13 cellular contexts compared by ENCODE assay signal in the genomic region with DNA sequence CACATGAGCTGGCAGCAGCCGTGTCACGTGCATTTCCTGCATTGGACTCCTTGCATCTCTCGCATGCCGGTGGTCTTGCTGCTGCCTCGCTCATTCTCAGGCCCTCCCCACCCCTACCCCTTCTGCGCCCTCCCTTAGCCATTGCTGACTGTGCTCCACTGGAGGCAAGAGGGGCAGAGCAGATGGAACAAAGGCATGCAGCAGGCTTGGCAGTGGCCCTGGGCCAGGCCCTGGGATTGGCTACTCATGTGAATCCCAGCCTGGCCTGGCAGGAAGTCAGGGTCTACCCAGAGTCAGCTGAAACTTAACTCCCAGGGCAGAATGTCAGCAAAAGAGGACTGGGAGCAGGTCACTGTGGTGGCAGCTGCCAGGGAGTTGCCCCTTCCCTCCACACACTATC.
DNase-seq lines count a peak whose midpoint lies in the region; ATAC-seq lines count a peak whose summit lies in the region.
"Had no signal": no experiment of that assay in that cellular context is flagged by ENCODE, and none has a peak within 500 bp of the region (broad histone marks: within the 10 kb centered on the region; RNA-seq: fewer than 3 reads in every experiment).

No MANE protein-coding gene starts in this region.

- H3K27me3 ChIP-seq in SJCRH30, result no peaks in the 10 kb centered on the region
- H3K27me3 ChIP-seq in mesenchymal stem cell (ENCODE audit: control insufficient read depth in 1 of 2, insufficient read depth in 1 of 2, low read length in 2 of 2), result peaks cover 19 to 20% of the 10 kb centered on the region in 2 experiments

- no peak overlapping the region for H2AFZ ChIP-seq in mesenchymal stem cell (ENCODE audit: low read depth, low read length)

- H3K14ac ChIP-seq in mesenchymal stem cell (ENCODE audit: low read length in 2 of 2), result peak overlapping the region in 1 of 2 experiments; percentile 23

- H3K9me3 ChIP-seq in SJCRH30 (replicated peaks) (no peaks in the 10 kb centered on the region), mesenchymal stem cell (ENCODE audit: control insufficient read depth, low read length) (no peaks in the 10 kb centered on the region)

- no peak overlapping the region for H2BK12ac ChIP-seq in mesenchymal stem cell (ENCODE audit: low read length in 2 of 2)

- no peaks in the 10 kb centered on the region for H3K79me1 ChIP-seq in mesenchymal stem cell (replicated peaks; ENCODE audit: low read length, poor library complexity, severe bottlenecking)

- H3K4me3 ChIP-seq in SJCRH30 (no peak overlapping the region), mesenchymal stem cell (ENCODE audit: insufficient read depth in 1 of 2, low read depth in 1 of 2, low read length in 2 of 2) (no peak overlapping the region)
- H3K4me3 ChIP-seq: skin epidermis had no signal

- H2BK15ac ChIP-seq in mesenchymal stem cell (ENCODE audit: low read depth, poor library complexity, severe bottlenecking), result no peak overlapping the region

- H4K8ac ChIP-seq in mesenchymal stem cell (ENCODE audit: low read length), result no peak overlapping the region

- H3K18ac ChIP-seq in mesenchymal stem cell (ENCODE audit: low read depth in 1 of 2, low read length in 2 of 2), result no peak overlapping the region

- DNase-seq in SJCRH30 (peak; percentile 31), epidermal melanocyte (ENCODE audit: insufficient read length, low spot score) (peak; percentile 58), left lobe of liver (ENCODE audit: low spot score) (peak; percentile 94), superior temporal gyrus (ENCODE audit: extremely low spot score) (peak; percentile 62), mesenchymal stem cell (no peak), T1000 (lab: John Stamatoyannopoulos, UW) (no peak)
- DNase-seq: activated CD4-positive, alpha-beta T cell treated with anti-CD3 and anti-CD28 coated beads, Interleukin-2, amount 50 U/mL, for 4 hours; effector memory CD8-positive, alpha-beta T cell had no signal

- H2BK120ac ChIP-seq in mesenchymal stem cell (ENCODE audit: low read depth, low read length), result no peak overlapping the region

- H3K27ac ChIP-seq in SJCRH30 (no peak overlapping the region), mesenchymal stem cell (ENCODE audit: low read length, poor library complexity, severe bottlenecking) (no peak overlapping the region)
- H3K27ac ChIP-seq: skin epidermis had no signal

- H3K4me2 ChIP-seq in mesenchymal stem cell (ENCODE audit: low read length, poor library complexity, severe bottlenecking), result no peak overlapping the region

- no peaks in the 10 kb centered on the region for H3K4me1 ChIP-seq in SJCRH30
- no peaks in the 10 kb centered on the region for H3K4me1 ChIP-seq in mesenchymal stem cell (ENCODE audit: control insufficient read depth, insufficient read depth, low read depth, low read length)

- H3K9ac ChIP-seq in mesenchymal stem cell (ENCODE audit: low read length), result no peak overlapping the region

- H3K23ac ChIP-seq in mesenchymal stem cell (ENCODE audit: low read length in 2 of 2), result no peak overlapping the region

- no peak overlapping the region for H4K91ac ChIP-seq in mesenchymal stem cell (ENCODE audit: low read length)

- no peak overlapping the region for H2BK5ac ChIP-seq in mesenchymal stem cell (ENCODE audit: low read depth, low read length, poor library complexity, severe bottlenecking)

- no peak overlapping the region for H2AK5ac ChIP-seq in mesenchymal stem cell (ENCODE audit: low read length, severe bottlenecking)

- WGBS in mesenchymal stem cell, result 97% methylated on average over 6 of the region's 6 CpGs

- no peak overlapping the region for H3K4ac ChIP-seq in mesenchymal stem cell (ENCODE audit: low read depth in 1 of 2, low read length in 2 of 2)

- peak; percentile 83 for ATAC-seq in left lobe of liver
- no peak for ATAC-seq in GM18907 (IDR thresholded peaks at IDR 0.05; ENCODE audit: unreplicated experiment)
- ATAC-seq: effector memory CD8-positive, alpha-beta T cell; HCT116; left colon; natural killer cell treated with Interleukin-12 subunit alpha and Interleukin-12 subunit beta and Interleukin-15 and Interleukin-18, amount 100 ng/mL, for 72 hours had no signal

- H3K36me3 ChIP-seq in SJCRH30 (no peaks in the 10 kb centered on the region), mesenchymal stem cell (ENCODE audit: control insufficient read depth in 1 of 2, insufficient read depth in 2 of 2, low read depth in 1 of 2, low read length in 2 of 2) (no peaks in the 10 kb centered on the region)

Comparison
In these comparisons a context has a peak if more than half of its experiments do, and no peak if none do; other contexts are left out.
1. DNase-seq: peak in SJCRH30 (2 of 2), epidermal melanocyte (single experiment), left lobe of liver (single experiment) and superior temporal gyrus (single experiment); none in mesenchymal stem cell (single experiment) and T1000 (single experiment).